13 cellular contexts compared by ENCODE assay signal in genomic region chr1:9145021-9145668, GRCh38. TPM values are rescaled to one million over a fixed set of nuclear protein-coding genes. Genes with fewer than 3 reads are reported as not detected.
DNase-seq lines count a peak whose midpoint lies in the region; ATAC-seq, FAIRE-seq and TF ChIP-seq lines count a peak whose summit lies in the region.
"Had no signal": no experiment of that assay in that cellular context is flagged by ENCODE, and none has a peak within 500 bp of the region (broad histone marks: within the 10 kb centered on the region; RNA-seq: fewer than 3 reads in every experiment).

No MANE protein-coding gene starts in this region.

- H3K4me3 ChIP-seq in K562 = no peak overlapping the region
- H3K4me3 ChIP-seq: uterus had no signal

- POLR2A ChIA-PET in activated CD4-positive, alpha-beta T cell treated with anti-CD3 and anti-CD28 coated beads, Interleukin-2, amount 10 ng/mL, durations not matched to agents 7 days and 5 days (lab: Charles Lee) = no interaction called here
- POLR2A ChIA-PET in K562 (lab: Yijun Ruan, JAX) = no interaction called here

- H3K4me2 ChIP-seq in K562 (ENCODE audit: insufficient read depth, low read length) = no peak overlapping the region

- H3K27ac Mint-ChIP-seq in activated CD4-positive, alpha-beta T cell treated with anti-CD3 and anti-CD28 coated beads, Interleukin-2, amount 10 ng/mL, durations not matched to agents 7 days and 5 days = peak overlapping the region; percentile 17
- H3K27ac Mint-ChIP-seq: IgD-negative memory B cell had no signal

- H3K27me3 Mint-ChIP-seq in activated CD4-positive, alpha-beta T cell treated with anti-CD3 and anti-CD28 coated beads, Interleukin-2, amount 10 ng/mL, durations not matched to agents 7 days and 5 days = peaks cover 2% of the 10 kb centered on the region
- H3K27me3 Mint-ChIP-seq: IgD-negative memory B cell had no signal

- DNase-seq in activated CD4-positive, alpha-beta T cell treated with anti-CD3 and anti-CD28 coated beads, Interleukin-2, amount 10 ng/mL, durations not matched to agents 7 days and 5 days = no peak
- no peak for DNase-seq in activated CD4-positive, alpha-beta T cell treated with anti-CD3 and anti-CD28 coated beads, Interleukin-2, amount 50 U/mL, for 4 hours
- DNase-seq in HPDE6-E6E7 (ENCODE audit: extremely low spot score) (peak; percentile 86), K562 (ENCODE audit: extremely low read depth in 1 of 4, low spot score in 3 of 4) (peak; percentile 29 to 43 (median 40)), posterior vena cava (ENCODE audit: low spot score) (peak; percentile 56), NCI-H345 treated with DMSO at 0.1 percent for 48 hours (lab: John Stamatoyannopoulos, UW; ENCODE audit: unreplicated experiment) (no peak), kidney glomerular epithelial cell (lab: John Stamatoyannopoulos, UW) (no peak)
- DNase-seq: central memory CD4-positive, alpha-beta T cell; hypothalamus; uterus had no signal

- no peak for TF ChIP-seq RAD21 in K562 (CRISPR knock-in tag; conservative IDR thresholded peaks at IDR 0.05 in 1 of 2, IDR thresholded peaks at IDR 0.05 in 1 of 2)

- H3K4me1 Mint-ChIP-seq in activated CD4-positive, alpha-beta T cell treated with anti-CD3 and anti-CD28 coated beads, Interleukin-2, amount 10 ng/mL, durations not matched to agents 7 days and 5 days = peaks cover 15% of the 10 kb centered on the region

- no peaks in the 10 kb centered on the region for H3K9me3 ChIP-seq in K562 (replicated peaks; ENCODE audit: control insufficient read depth, insufficient read depth, low read depth, low read length)
- H3K9me3 ChIP-seq: uterus had no signal

- peaks cover 21 to 46% of the 10 kb centered on the region in 2 experiments; a peak in 3 of 5 replicates for H3K27me3 ChIP-seq in K562 (ENCODE audit: control insufficient read depth in 2 of 2, insufficient read depth in 2 of 2, low read length in 2 of 2)
- H3K27me3 ChIP-seq: uterus had no signal

- TF ChIP-seq CTCF in K562 (IDR thresholded peaks at IDR 0.05 in 2 of 3, conservative IDR thresholded peaks at IDR 0.05 in 1 of 3; ENCODE audit: insufficient read depth in 2 of 3, low read depth in 1 of 3, low read length in 3 of 3) = no peak

- 3% methylated on average over 17 of the region's 17 CpGs for WGBS in K562 (ENCODE audit: insufficient coverage, low coverage, missing lambda C conversion rate)

- ATAC-seq in K562 (peak; percentile 71), GM21423 (IDR thresholded peaks at IDR 0.05; ENCODE audit: unreplicated experiment) (no peak)

- no peaks in the 10 kb centered on the region for H4K20me1 ChIP-seq in K562 (replicated peaks; ENCODE audit: control insufficient read depth, insufficient read depth, low read length)

- peak; percentile 54 for FAIRE-seq in K562 (lab: Jason Lieb, UNC)

- H3K4me1 ChIP-seq in K562 (replicated peaks in 1 of 2; ENCODE audit: control insufficient read depth in 2 of 2, insufficient read depth in 2 of 2, low read length in 2 of 2) = peaks cover 2 to 5% of the 10 kb centered on the region in 2 experiments; a peak in 1 of 5 replicates
- H3K4me1 ChIP-seq: uterus had no signal

- H3K36me3 ChIP-seq in K562 (ENCODE audit: control insufficient read depth, insufficient read depth, low read length) = no peaks in the 10 kb centered on the region
- H3K36me3 ChIP-seq: uterus had no signal

- H3K9me3 Mint-ChIP-seq in activated CD4-positive, alpha-beta T cell treated with anti-CD3 and anti-CD28 coated beads, Interleukin-2, amount 10 ng/mL, durations not matched to agents 7 days and 5 days = no peaks in the 10 kb centered on the region
- H3K9me3 Mint-ChIP-seq: IgD-negative memory B cell had no signal

- in situ Hi-C loops in K562 (cut with MboI) = loop anchor here (5.0 kb wide), 1 partner anchor 52 kb away; no protein-coding TSS in a partner anchor

- no peak overlapping the region for H2AFZ ChIP-seq in K562 (ENCODE audit: low read depth, low read length)

- peak overlapping the region in 1 of 2 experiments; percentile 13; a peak in 1 of 4 replicates for H3K9ac ChIP-seq in K562 (ENCODE audit: insufficient read depth in 1 of 2, low read depth in 2 of 2, low read length in 2 of 2)

- H3K36me3 Mint-ChIP-seq in activated CD4-positive, alpha-beta T cell treated with anti-CD3 and anti-CD28 coated beads, Interleukin-2, amount 10 ng/mL, durations not matched to agents 7 days and 5 days (ENCODE audit: low read depth) = no peaks in the 10 kb centered on the region

- H3K27ac ChIP-seq in K562 (ENCODE audit: extremely low read depth, low read depth, low read length) = no peak overlapping the region
- H3K27ac ChIP-seq: uterus had no signal

- H3K79me2 ChIP-seq in K562 (ENCODE audit: control insufficient read depth, insufficient read depth, low read length) = no peaks in the 10 kb centered on the region

- TF ChIP-seq POLR2A in K562 (conservative IDR thresholded peaks at IDR 0.05) = no peak

- BruUV-seq in K562 (replicated peaks; lab: Mats Ljungman, UMichigan) = no TSS peak

- intact Hi-C loops in K562 (cut with micrococcal nuclease) = no loop called here
- intact Hi-C loops in posterior vena cava (cut with DNase I) = no loop called here

- CTCF ChIA-PET in activated CD4-positive, alpha-beta T cell treated with anti-CD3 and anti-CD28 coated beads, Interleukin-2, amount 10 ng/mL, durations not matched to agents 7 days and 5 days (lab: Charles Lee) = no interaction called here
- CTCF ChIA-PET in K562 (lab: Yijun Ruan, JAX; ENCODE audit: low intra/inter-chr PET ratio) = interaction anchor here (0.6 kb wide), 1 partner anchor 417 kb away, joined by 4 read pairs; no protein-coding TSS in a partner anchor

- no peak for TF ChIP-seq EP300 in K562 (IDR thresholded peaks at IDR 0.05; ENCODE audit: low read length)

- no peaks in the 10 kb centered on the region for H3K9me1 ChIP-seq in K562 (ENCODE audit: control insufficient read depth, insufficient read depth, low read length)

- no peak overlapping the region for H3K4me3 Mint-ChIP-seq in activated CD4-positive, alpha-beta T cell treated with anti-CD3 and anti-CD28 coated beads, Interleukin-2, amount 10 ng/mL, durations not matched to agents 7 days and 5 days
- H3K4me3 Mint-ChIP-seq: IgD-negative memory B cell had no signal

TF ChIP-seq in K562, 482 proteins besides CTCF, POLR2A, EP300 and RAD21 (continues in another document):
- TF ChIP-seq DPF2 (IDR thresholded peaks at IDR 0.05) = no peak
- no peak for TF ChIP-seq KLF6 (CRISPR knock-in tag; IDR thresholded peaks at IDR 0.05; ENCODE audit: borderline replicate concordance)
- TF ChIP-seq ZNF655 (CRISPR knock-in tag; IDR thresholded peaks at IDR 0.05) = no peak
- peak; percentile 90 for TF ChIP-seq JUND (IDR thresholded peaks at IDR 0.05; ENCODE audit: borderline replicate concordance, low read depth, low read length)
- TF ChIP-seq JUND (tag; IDR thresholded peaks at IDR 0.05; ENCODE audit: borderline replicate concordance, low read depth, low read length) = peak; percentile 83; the same call in 2 of the 3 replicates
- peak; percentile 18; the same call in 1 of the 2 replicates for TF ChIP-seq ATF1 (CRISPR knock-in tag; IDR thresholded peaks at IDR 0.05)
- peak; percentile 90 for TF ChIP-seq ATF1 (tag; IDR thresholded peaks at IDR 0.05)
- TF ChIP-seq CBFA2T2 (conservative IDR thresholded peaks at IDR 0.05) = no peak
- no peak for TF ChIP-seq TFAM (CRISPR knock-in tag; conservative IDR thresholded peaks at IDR 0.05)

RNA-seq across cellular contexts. Expression of gene GPR157, which starts 16.2 kb away (rescaled TPM):
- total RNA-seq in activated CD4-positive, alpha-beta T cell treated with anti-CD3 and anti-CD28 coated beads, Interleukin-2, amount 10 ng/mL, durations not matched to agents 7 days and 5 days = 1 to 10 TPM; 3.4 to 5.7 TPM
- 0.12 and 0.14 TPM in 2 replicates for total RNA-seq in K562 (2011; cell fraction: chromatin; rRNA removed; ENCODE audit: low replicate concordance)
- total RNA-seq in K562 (2011; cell fraction: nucleolus; rRNA removed) = 0.26 and 1.2 TPM in 2 replicates
- 0.22 and 0.61 TPM in 2 replicates for total RNA-seq in K562 (2011; cell fraction: nucleoplasm; rRNA removed)
- total RNA-seq in K562 (2014; rRNA removed) (0.08 TPM in 1 of 2 replicates, not detected in the other), K562 (2014; rRNA removed; fragmentation: Illumina TruSeq; extraction: Trizol) (0.03 TPM in 1 of 2 replicates, not detected in the other), K562 (2015; rRNA removed; fragmentation: Illumina TruSeq; extraction: Trizol) (0.04 TPM in 2 replicates), K562 (2021) (0.18 and 0.87 TPM in 2 replicates), posterior vena cava (1 to 10 TPM; 8.3 to 9.9 TPM)
- polyA plus RNA-seq in K562 (2011; rRNA removed) (0.04 TPM in 1 of 2 replicates, not detected in the other), K562 (2014; fragmentation: Illumina TruSeq; extraction: Trizol) (0.03 and 0.04 TPM in 2 replicates), K562 (2014; fragmentation: Nextera tagmentation; extraction: Ambion mirVana) (not detected), K562 (2014; rRNA removed) (0.01 and 0.05 TPM in 2 replicates)
- polyA plus RNA-seq in K562 (2011; cell fraction: cytosol; rRNA removed) = 0.01 and 0.06 TPM in 2 replicates
- polyA plus RNA-seq in K562 (2011; cell fraction: nucleus; rRNA removed) = 0.01 and 0.14 TPM in 2 replicates
- polyA plus RNA-seq in K562 (2012) = 0.19 and 1.0 TPM in 2 replicates
- 0.04 TPM in 1 of 2 replicates, not detected in the other for polyA minus RNA-seq in K562 (2011; rRNA and poly(A)+ RNA removed)
- 0.46 TPM in 1 of 2 replicates, not detected in the other for polyA minus RNA-seq in K562 (2011; cell fraction: cytosol; rRNA and poly(A)+ RNA removed)
- 0.33 and 0.40 TPM in 2 replicates for polyA minus RNA-seq in K562 (2011; cell fraction: nucleus; rRNA and poly(A)+ RNA removed)
- polyA plus RNA-seq: neural cell had no signal

Comparison
In these comparisons a context has a peak if more than half of its experiments do, and no peak if none do; other contexts are left out.
1. DNase-seq: peak in HPDE6-E6E7 (single experiment), K562 (4 of 4) and posterior vena cava (single experiment); none in activated CD4-positive, alpha-beta T cell treated with anti-CD3 and anti-CD28 coated beads, Interleukin-2, amount 10 ng/mL, durations not matched to agents 7 days and 5 days (single experiment), activated CD4-positive, alpha-beta T cell treated with anti-CD3 and anti-CD28 coated beads, Interleukin-2, amount 50 U/mL, for 4 hours (0 of 2), NCI-H345 treated with DMSO at 0.1 percent for 48 hours (single experiment) and kidney glomerular epithelial cell (single experiment).